8 cellular contexts compared by ENCODE assay signal in the genomic region with DNA sequence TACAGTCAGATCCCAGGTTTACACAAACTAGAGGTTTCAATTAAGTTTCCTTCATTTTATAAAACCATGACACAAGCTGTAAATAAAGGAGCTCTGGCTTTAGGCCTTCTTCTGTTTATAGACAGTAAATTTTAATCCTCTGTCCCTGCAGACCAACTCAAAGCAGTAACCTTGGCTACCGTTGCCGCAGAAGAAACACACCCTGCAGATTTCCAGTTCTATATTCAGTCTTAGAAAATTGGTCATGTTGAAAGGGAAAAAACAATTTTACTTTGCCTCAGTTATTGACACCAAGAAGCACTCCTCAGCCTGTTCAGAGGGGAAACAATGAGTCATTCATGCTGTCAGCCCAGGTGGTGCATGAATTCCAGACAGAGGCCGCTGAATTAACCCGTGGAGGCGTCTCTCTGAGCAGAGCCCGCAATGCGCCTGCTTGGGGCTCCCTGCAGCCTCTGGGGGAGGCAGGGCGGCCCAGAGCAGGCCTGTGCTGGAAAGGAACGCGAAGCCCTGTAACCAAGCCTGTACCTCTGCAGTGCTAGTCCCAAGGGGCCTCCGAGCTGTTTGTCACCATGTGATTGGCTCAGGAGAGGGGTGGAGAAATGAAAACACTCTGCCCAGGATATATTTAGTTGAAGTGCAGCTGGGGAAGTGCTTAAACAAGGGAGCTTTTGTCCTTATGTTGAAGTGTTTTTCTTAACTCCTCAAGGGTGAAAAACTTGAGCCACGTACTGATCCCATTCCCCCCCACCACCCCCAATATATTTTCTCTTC.
DNase-seq lines count a peak whose midpoint lies in the region; ATAC-seq, FAIRE-seq and TF ChIP-seq lines count a peak whose summit lies in the region.

No MANE protein-coding gene starts in this region.

- H3K9ac ChIP-seq in keratinocyte (ENCODE audit: control insufficient read depth, extremely low read depth, insufficient read depth, low read length) = peak overlapping the region; percentile 60

- peak; percentile 81 for FAIRE-seq in keratinocyte (lab: Jason Lieb, UNC)

- dilution Hi-C loops in keratinocyte (cut with MboI; ENCODE audit: extremely low pct_ligation_motif_present, low sequenced_read_pairs) = no loop called here

- H2AFZ ChIP-seq in keratinocyte (ENCODE audit: control insufficient read depth, low read length) = peak overlapping the region; percentile 73

- H3K9me3 ChIP-seq in keratinocyte (ENCODE audit: control insufficient read depth, low read depth, low read length) = no peaks in the 10 kb centered on the region

- peak overlapping the region; percentile 98 for H3K27ac ChIP-seq in caudate nucleus (ENCODE audit: low read depth, low read length)
- peak overlapping the region; percentile 82 for H3K27ac ChIP-seq in keratinocyte (ENCODE audit: control insufficient read depth, insufficient read depth, low read length)

- peaks cover 58% of the 10 kb centered on the region for H3K4me1 Mint-ChIP-seq in activated B cell treated with CpG ODN at 0.5 μM for 24 hours

- POLR2A ChIA-PET in activated B cell treated with CpG ODN at 0.5 μM for 24 hours (lab: Charles Lee) = interaction anchor here (0.5 to 9.3 kb wide), 27 partner anchors 8 to 92 kb away, joined by 3 to 416 read pairs (median 9); partner anchors contain the start of gene CHD2

- no peaks in the 10 kb centered on the region for H3K9me1 ChIP-seq in keratinocyte (ENCODE audit: control insufficient read depth, extremely low read depth, insufficient read depth, low read length)

- peak; percentile 97 for ATAC-seq in GM19023 (IDR thresholded peaks at IDR 0.05; ENCODE audit: unreplicated experiment)
- peak; percentile 97 for ATAC-seq in HG03196 (IDR thresholded peaks at IDR 0.05; ENCODE audit: unreplicated experiment)
- peak; percentile 93 for ATAC-seq in activated B cell treated with CpG ODN at 0.5 μM for 24 hours (ENCODE audit: low read depth)

- no peaks in the 10 kb centered on the region for H3K36me3 Mint-ChIP-seq in activated B cell treated with CpG ODN at 0.5 μM for 24 hours (ENCODE audit: low read depth)

- peak; percentile 88 for DNase-seq in AG08395 (ENCODE audit: low spot score)
- peak; percentile 97 for DNase-seq in NCI-H226
- peak; percentile 86 for DNase-seq in activated B cell treated with CpG ODN at 0.5 μM for 24 hours
- DNase-seq in caudate nucleus (lab: John Stamatoyannopoulos, UW) = peak; percentile 38 to 97 (median 87)
- peak; percentile 93 for DNase-seq in keratinocyte (ENCODE audit: low read depth, low spot score)
- peak; percentile 63 to 85 for DNase-seq in stimulated activated CD4-positive, alpha-beta T cell treated with anti-CD3 and anti-CD28 coated beads, Interleukin-15, amount 100 ng/mL, for 1 hour (ENCODE audit: low read depth in 1 of 2, low spot score in 1 of 2)

- H3K9me3 Mint-ChIP-seq in activated B cell treated with CpG ODN at 0.5 μM for 24 hours = no peaks in the 10 kb centered on the region

- intact Hi-C loops in activated B cell treated with CpG ODN at 0.5 μM for 24 hours (cut with micrococcal nuclease) = loop anchor here (1.0 kb wide), 9 partner anchors 11 to 87 kb away; partner anchors contain the start of gene CHD2

- H3K27me3 Mint-ChIP-seq in activated B cell treated with CpG ODN at 0.5 μM for 24 hours = no peaks in the 10 kb centered on the region

- H3K27me3 ChIP-seq in keratinocyte (ENCODE audit: control insufficient read depth, extremely low read depth, insufficient read depth, low read length) = no peaks in the 10 kb centered on the region

- H3K4me3 ChIP-seq in keratinocyte (ENCODE audit: control insufficient read depth in 2 of 3, extremely low read depth in 1 of 3, insufficient read depth in 2 of 3, low read depth in 1 of 3, low read length in 3 of 3) = peak overlapping the region in 1 of 3 experiments; percentile 52

- no peak for TF ChIP-seq CTCF in activated B cell treated with CpG ODN at 0.5 μM for 24 hours (IDR thresholded peaks at IDR 0.05)
- TF ChIP-seq CTCF in keratinocyte (optimal IDR thresholded peaks at IDR 0.05 in 1 of 3, IDR thresholded peaks at IDR 0.05 in 1 of 3, conservative IDR thresholded peaks at IDR 0.05 in 1 of 3; ENCODE audit: extremely low read depth in 1 of 3, insufficient read depth in 2 of 3, low read length in 3 of 3) = no peak

- H3K4me2 ChIP-seq in keratinocyte (ENCODE audit: control insufficient read depth, extremely low read depth, insufficient read depth, low read depth, low read length) = peak overlapping the region; percentile 74

- no peaks in the 10 kb centered on the region for H3K79me2 ChIP-seq in keratinocyte (ENCODE audit: control insufficient read depth, insufficient read depth, low read length)

- H3K27ac Mint-ChIP-seq in activated B cell treated with CpG ODN at 0.5 μM for 24 hours = peak overlapping the region; percentile 96

- H3K4me1 ChIP-seq in keratinocyte (ENCODE audit: control insufficient read depth, extremely low read depth, insufficient read depth, low read length) = peaks cover 24% of the 10 kb centered on the region

- no peaks in the 10 kb centered on the region for H3K36me3 ChIP-seq in keratinocyte (ENCODE audit: control insufficient read depth in 2 of 2, extremely low read depth in 1 of 2, insufficient read depth in 2 of 2, low read length in 2 of 2)

- no peaks in the 10 kb centered on the region for H4K20me1 ChIP-seq in keratinocyte (ENCODE audit: control insufficient read depth, extremely low read depth, insufficient read depth, low read length)

- H3K4me3 Mint-ChIP-seq in activated B cell treated with CpG ODN at 0.5 μM for 24 hours = peak overlapping the region; percentile 80

- CTCF ChIA-PET in activated B cell treated with CpG ODN at 0.5 μM for 24 hours (lab: Charles Lee) = interaction anchor here (0.8 to 3.6 kb wide), 12 partner anchors 14 to 86 kb away, joined by 3 to 33 read pairs (median 4); partner anchors contain the start of gene CHD2
